27 cellular contexts compared by ENCODE assay signal in genomic region chr12:24760606-24761378, GRCh38.
A peak's percentile ranks its signal among the peaks of the same experiment; 100 is the strongest.
DNase-seq lines count a peak whose midpoint lies in the region; ATAC-seq and TF ChIP-seq lines count a peak whose summit lies in the region.
"Had no signal": no experiment of that assay in that cellular context is flagged by ENCODE, and none has a peak within 500 bp of the region (broad histone marks: within the 10 kb centered on the region; RNA-seq: fewer than 3 reads in every experiment).

No MANE protein-coding gene starts in this region.

- H3K27ac Mint-ChIP-seq in Caco-2 (ENCODE audit: unreplicated experiment): peak overlapping the region; percentile 65
- H3K27ac Mint-ChIP-seq: activated B cell treated with CpG ODN at 0.5 μM for 24 hours; activated naive CD4-positive, alpha-beta T cell treated with anti-CD3 and anti-CD28 coated beads, Interleukin-2, amount 50 U/mL, for 72 hours; activated T-helper 1 cell treated with anti-CD3 and anti-CD28 coated beads, Interleukin-12 subunit alpha, Interleukin-12 subunit beta, Interleukin-2, Interleukin-4 antibody, amounts not matched to agents 30 ng/mL and 10 ng/mL and 1 ng/mL, durations not matched to agents 14 hours and 24 hours and 36 hours; CD8-positive, alpha-beta memory T cell; natural killer cell; stimulated activated naive CD8-positive, alpha-beta T cell treated with anti-CD3 and anti-CD28 coated beads, Interleukin-15, amount 100 ng/mL, for 72 hours had no signal

- dilution Hi-C loops in mammary epithelial cell (cut with HindIII; ENCODE audit: low sequenced_read_pairs): no loop called here

- H3K4me1 ChIP-seq in Caco-2 (peaks cover 53% of the 10 kb centered on the region), mammary epithelial cell (ENCODE audit: insufficient read depth, low read length) (peaks cover 23% of the 10 kb centered on the region), mesodermal cell (ENCODE audit: control insufficient read depth, insufficient read depth, low read length, poor library complexity, severe bottlenecking) (peaks cover 45% of the 10 kb centered on the region)
- H3K4me1 ChIP-seq: A549, heart left ventricle, left ventricle myocardium inferior had no signal

- H3K36me3 Mint-ChIP-seq in Caco-2 (ENCODE audit: insufficient read depth, unreplicated experiment): peaks cover 89% of the 10 kb centered on the region
- H3K36me3 Mint-ChIP-seq: CD8-positive, alpha-beta memory T cell; natural killer cell had no signal

- no peak overlapping the region for H3K4me3 ChIP-seq in Caco-2 (ENCODE audit: low read depth, low read length)
- H3K4me3 ChIP-seq in mammary epithelial cell (replicated peaks in 1 of 3; ENCODE audit: insufficient read depth in 1 of 3, low read depth in 2 of 3, low read length in 3 of 3): no peak overlapping the region
- H3K4me3 ChIP-seq in mesodermal cell (ENCODE audit: extremely low read depth, insufficient read depth, low read length, poor library complexity, severe bottlenecking): no peak overlapping the region
- no peak overlapping the region for H3K4me3 ChIP-seq in H7 (ENCODE audit: insufficient read depth, low read depth, low read length)
- no peak overlapping the region for H3K4me3 ChIP-seq in brain microvascular endothelial cell (ENCODE audit: low read depth, low read length)
- H3K4me3 ChIP-seq: A549, heart left ventricle, left ventricle myocardium inferior had no signal

- ATAC-seq in HG02759 (IDR thresholded peaks at IDR 0.05; ENCODE audit: unreplicated experiment): no peak
- ATAC-seq: A549; activated naive CD4-positive, alpha-beta T cell treated with anti-CD3 and anti-CD28 coated beads, Interleukin-2, amount 50 U/mL, for 72 hours; HCT116; heart left ventricle; natural killer cell; PC-3; stimulated activated naive CD8-positive, alpha-beta T cell treated with anti-CD3 and anti-CD28 coated beads, Interleukin-15, amount 100 ng/mL, for 72 hours had no signal

- peaks cover 60% of the 10 kb centered on the region for H3K9me3 Mint-ChIP-seq in Caco-2 (ENCODE audit: unreplicated experiment)
- H3K9me3 Mint-ChIP-seq: activated B cell treated with CpG ODN at 0.5 μM for 24 hours; activated naive CD4-positive, alpha-beta T cell treated with anti-CD3 and anti-CD28 coated beads, Interleukin-2, amount 50 U/mL, for 72 hours; activated T-helper 1 cell treated with anti-CD3 and anti-CD28 coated beads, Interleukin-12 subunit alpha, Interleukin-12 subunit beta, Interleukin-2, Interleukin-4 antibody, amounts not matched to agents 30 ng/mL and 10 ng/mL and 1 ng/mL, durations not matched to agents 14 hours and 24 hours and 36 hours; CD8-positive, alpha-beta memory T cell; stimulated activated naive CD8-positive, alpha-beta T cell treated with anti-CD3 and anti-CD28 coated beads, Interleukin-15, amount 100 ng/mL, for 72 hours had no signal

- no peak for DNase-seq in Caco-2
- DNase-seq in NCI-H1417 treated with DMSO at 0.1 percent for 48 hours (lab: John Stamatoyannopoulos, UW): peak; percentile 39
- no peak for DNase-seq in mammary epithelial cell
- DNase-seq in H7: no peak
- no peak for DNase-seq in HCEC 1CT
- DNase-seq in brain microvascular endothelial cell: no peak
- DNase-seq: activated B cell treated with CpG ODN at 0.5 μM for 24 hours; aorta; CD8-positive, alpha-beta memory T cell; heart left ventricle; left ventricle myocardium inferior; natural killer cell; NCI-H1092 treated with DMSO at 0.1 percent for 48 hours; NCI-H446; PC-3; posterior cingulate gyrus; SHP77; stimulated activated naive CD8-positive, alpha-beta T cell treated with anti-CD3 and anti-CD28 coated beads, Interleukin-15, amount 100 ng/mL, for 72 hours; SW 1271; T1000; trophoblast cell had no signal

- H3K4me1 Mint-ChIP-seq in Caco-2 (ENCODE audit: low read depth, unreplicated experiment): peaks cover 22% of the 10 kb centered on the region
- H3K4me1 Mint-ChIP-seq: activated B cell treated with CpG ODN at 0.5 μM for 24 hours; CD8-positive, alpha-beta memory T cell; natural killer cell; stimulated activated naive CD8-positive, alpha-beta T cell treated with anti-CD3 and anti-CD28 coated beads, Interleukin-15, amount 100 ng/mL, for 72 hours had no signal

- H3K27ac ChIP-seq in mammary epithelial cell (ENCODE audit: insufficient read depth, low read depth, low read length) (peak overlapping the region; percentile 16), mesodermal cell (ENCODE audit: low read depth, low read length, severe bottlenecking) (peak overlapping the region; percentile 95), brain microvascular endothelial cell (no peak overlapping the region)
- H3K27ac ChIP-seq: A549, heart left ventricle, left ventricle myocardium inferior had no signal

- CTCF ChIA-PET in Caco-2 (lab: Charles Lee) (no interaction called here), mammary epithelial cell (lab: Charles Lee; ENCODE audit: low non-redundant PET) (no interaction called here)

- TF ChIP-seq CTCF in Caco-2 (IDR thresholded peaks at IDR 0.05; ENCODE audit: insufficient read depth in 1 of 2, low read depth in 1 of 2, low read length in 1 of 2, severe bottlenecking in 1 of 2, unreplicated experiment in 1 of 2) (no peak), mammary epithelial cell (conservative IDR thresholded peaks at IDR 0.05 in 1 of 2, IDR thresholded peaks at IDR 0.05 in 1 of 2; ENCODE audit: extremely low read depth in 1 of 2, insufficient read depth in 1 of 2, low read depth in 1 of 2, low read length in 2 of 2) (no peak), brain microvascular endothelial cell (IDR thresholded peaks at IDR 0.05; ENCODE audit: low read depth, low read length, missing control alignments) (no peak)

- H3K9ac ChIP-seq in mammary epithelial cell (ENCODE audit: insufficient read depth, low read length): no peak overlapping the region

- BruUV-seq in Caco-2 (replicated peaks; lab: Mats Ljungman, UMichigan) (no TSS peak), mammary epithelial cell (replicated peaks; lab: Mats Ljungman, UMichigan) (no TSS peak)

- no peak overlapping the region for H3K4me2 ChIP-seq in mammary epithelial cell (ENCODE audit: insufficient read depth, low read depth, low read length)
- H3K4me2 ChIP-seq: A549 had no signal

- no peak overlapping the region for H3K4me3 Mint-ChIP-seq in Caco-2 (ENCODE audit: unreplicated experiment)
- H3K4me3 Mint-ChIP-seq: activated B cell treated with CpG ODN at 0.5 μM for 24 hours; activated T-helper 1 cell treated with anti-CD3 and anti-CD28 coated beads, Interleukin-12 subunit alpha, Interleukin-12 subunit beta, Interleukin-2, Interleukin-4 antibody, amounts not matched to agents 30 ng/mL and 10 ng/mL and 1 ng/mL, durations not matched to agents 14 hours and 24 hours and 36 hours; CD8-positive, alpha-beta memory T cell; natural killer cell; stimulated activated naive CD8-positive, alpha-beta T cell treated with anti-CD3 and anti-CD28 coated beads, Interleukin-15, amount 100 ng/mL, for 72 hours had no signal

- POLR2A ChIA-PET in Caco-2 (lab: Charles Lee): no interaction called here

- H3K9me3 ChIP-seq in Caco-2 (peaks cover 57% of the 10 kb centered on the region), mammary epithelial cell (replicated peaks; ENCODE audit: insufficient read depth, low read length) (no peaks in the 10 kb centered on the region), mesodermal cell (ENCODE audit: control insufficient read depth, low read length) (no peaks in the 10 kb centered on the region)
- H3K9me3 ChIP-seq: A549, heart left ventricle, left ventricle myocardium inferior had no signal

- WGBS in mammary epithelial cell (ENCODE audit: low coverage, missing lambda C conversion rate): 67% methylated on average over 5 of the region's 5 CpGs
- WGBS in mesodermal cell (ENCODE audit: insufficient coverage in 2 of 2), 2 experiments: 67% methylated on average over 1 of the region's 5 CpGs; no CpG with 5 or more reads in 1 of the 2 experiments

- H3K27me3 ChIP-seq in Caco-2 (replicated peaks; ENCODE audit: control insufficient read depth, insufficient read depth, low read length) (no peaks in the 10 kb centered on the region), mammary epithelial cell (ENCODE audit: insufficient read depth, low read length) (no peaks in the 10 kb centered on the region), H7 (ENCODE audit: control insufficient read depth, insufficient read depth, low read length) (no peaks in the 10 kb centered on the region), brain microvascular endothelial cell (replicated peaks) (no peaks in the 10 kb centered on the region)
- H3K27me3 ChIP-seq: heart left ventricle had no signal

- intact Hi-C loops in Caco-2 (cut with micrococcal nuclease; ENCODE audit: unreplicated experiment) (no loop called here), mammary epithelial cell (cut with micrococcal nuclease) (no loop called here)

- no peaks in the 10 kb centered on the region for H3K79me2 ChIP-seq in mammary epithelial cell (ENCODE audit: insufficient read depth, low read length)

- H2AFZ ChIP-seq in mammary epithelial cell (ENCODE audit: low read depth, low read length): no peak overlapping the region

- no peaks in the 10 kb centered on the region for H3K27me3 Mint-ChIP-seq in Caco-2 (ENCODE audit: insufficient read depth, unreplicated experiment)
- H3K27me3 Mint-ChIP-seq: activated B cell treated with CpG ODN at 0.5 μM for 24 hours had no signal

- in situ Hi-C loops in mammary epithelial cell (cut with MboI; ENCODE audit: low sequenced_read_pairs in 2 of 2) (no loop called here), brain microvascular endothelial cell (cut with HindIII; ENCODE audit: low pct_ligation_motif_present, low sequenced_read_pairs) (no loop called here)

- peaks cover 1% of the 10 kb centered on the region; the same call in 1 of the 2 replicates for H3K36me3 ChIP-seq in Caco-2 (ENCODE audit: control insufficient read depth, insufficient read depth, low read length)
- H3K36me3 ChIP-seq in mammary epithelial cell (ENCODE audit: insufficient read depth, low read length): no peaks in the 10 kb centered on the region
- no peaks in the 10 kb centered on the region for H3K36me3 ChIP-seq in mesodermal cell (ENCODE audit: control insufficient read depth, insufficient read depth, low read length)
- no peaks in the 10 kb centered on the region for H3K36me3 ChIP-seq in H7 (replicated peaks; ENCODE audit: control insufficient read depth, insufficient read depth, low read length)
- no peaks in the 10 kb centered on the region for H3K36me3 ChIP-seq in brain microvascular endothelial cell (replicated peaks)
- H3K36me3 ChIP-seq: heart left ventricle, left ventricle myocardium inferior had no signal

- H4K20me1 ChIP-seq in mammary epithelial cell (ENCODE audit: insufficient read depth, low read length): no peaks in the 10 kb centered on the region
